18 cellular contexts compared by ENCODE assay signal in the genomic region with DNA sequence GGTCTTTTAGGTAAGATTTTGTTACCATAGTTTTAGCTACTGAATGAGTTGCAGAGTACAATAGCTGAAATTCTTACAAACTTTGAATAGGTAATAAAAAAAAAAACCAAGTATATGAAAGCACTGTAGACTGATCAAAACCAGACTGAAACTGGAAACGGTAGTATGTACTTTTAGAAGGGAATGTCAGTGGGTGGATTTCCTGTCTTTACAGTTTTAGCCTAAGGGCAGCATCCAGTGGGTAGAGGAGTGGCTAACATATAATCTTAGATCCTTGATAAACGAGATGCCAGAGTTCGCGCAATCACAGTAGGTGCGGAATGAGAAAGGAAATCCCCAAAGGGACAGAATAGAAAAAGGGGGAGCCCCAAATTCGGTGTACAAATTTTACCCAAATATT.
A peak's percentile ranks its signal among the peaks of the same experiment; 100 is the strongest.
DNase-seq lines count a peak whose midpoint lies in the region; ATAC-seq and TF ChIP-seq lines count a peak whose summit lies in the region.
"Had no signal": no experiment of that assay in that cellular context is flagged by ENCODE, and none has a peak within 500 bp of the region (broad histone marks: within the 10 kb centered on the region; RNA-seq: fewer than 3 reads in every experiment).

No MANE protein-coding gene starts in this region.

- H3K36me3 ChIP-seq in SK-N-MC (ENCODE audit: insufficient read depth, low read length): peaks cover 6% of the 10 kb centered on the region; the same call in 1 of the 2 replicates
- H3K36me3 ChIP-seq: Peyer's patch had no signal

- H3K27ac ChIP-seq in SK-N-MC: peak overlapping the region; percentile 70
- H3K27ac ChIP-seq: GM23248, Peyer's patch had no signal

- no peaks in the 10 kb centered on the region for H3K27me3 Mint-ChIP-seq in osteocyte (ENCODE audit: unreplicated experiment)

- no peak for ATAC-seq in HG02571 (IDR thresholded peaks at IDR 0.05; ENCODE audit: unreplicated experiment)
- ATAC-seq: GM12878, HepG2 had no signal

- TF ChIP-seq CTCF in osteocyte (IDR thresholded peaks at IDR 0.05): no peak

- H3K27ac Mint-ChIP-seq in osteocyte (ENCODE audit: unreplicated experiment): peak overlapping the region; percentile 21

- peaks cover 26% of the 10 kb centered on the region for H3K36me3 Mint-ChIP-seq in osteocyte (ENCODE audit: unreplicated experiment)

- DNase-seq in EH (ENCODE audit: low read depth): peak; percentile 52
- DNase-seq in M059J (ENCODE audit: low read depth): peak; percentile 5
- peak; percentile 95 for DNase-seq in SK-N-MC (ENCODE audit: low read depth, low spot score)
- no peak for DNase-seq in osteocyte (ENCODE audit: extremely low spot score, unreplicated experiment)
- no peak for DNase-seq in activated effector memory CD4-positive, alpha-beta T cell treated with anti-CD3 and anti-CD28 coated beads, Interleukin-2, amount 50 U/mL, for 16 hours
- no peak for DNase-seq in SKM-1 (lab: John Stamatoyannopoulos, UW; ENCODE audit: unreplicated experiment)
- DNase-seq: Calu3, GDM1, GM23248, KG1, NCI-H1092, NCI-H146, NCI-H510A, NCI-H82, Peyer's patch had no signal

- peaks cover 10% of the 10 kb centered on the region for H3K9me3 ChIP-seq in SK-N-MC (ENCODE audit: low read depth, low read length)

- H3K4me1 Mint-ChIP-seq in osteocyte (ENCODE audit: unreplicated experiment): peaks cover 10% of the 10 kb centered on the region

- H3K4me3 ChIP-seq in SK-N-MC: peak overlapping the region; percentile 13
- H3K4me3 ChIP-seq: GM12878, GM23248, Peyer's patch had no signal

- H3K9ac ChIP-seq in SK-N-MC (ENCODE audit: insufficient read length): no peak overlapping the region
- H3K9ac ChIP-seq: GM23248 had no signal

- H3K9me3 Mint-ChIP-seq in osteocyte (ENCODE audit: unreplicated experiment): peaks cover 53% of the 10 kb centered on the region

- H3K4me3 Mint-ChIP-seq in osteocyte (ENCODE audit: unreplicated experiment): no peak overlapping the region

Comparison
In these comparisons a context has a peak if more than half of its experiments do, and no peak if none do; other contexts are left out.
1. DNase-seq: peak in EH (single experiment), M059J (single experiment) and SK-N-MC (single experiment); none in osteocyte (single experiment), activated effector memory CD4-positive, alpha-beta T cell treated with anti-CD3 and anti-CD28 coated beads, Interleukin-2, amount 50 U/mL, for 16 hours (single experiment) and SKM-1 (single experiment).